ENCODE assay signal across 9 cellular contexts in the genomic region with DNA sequence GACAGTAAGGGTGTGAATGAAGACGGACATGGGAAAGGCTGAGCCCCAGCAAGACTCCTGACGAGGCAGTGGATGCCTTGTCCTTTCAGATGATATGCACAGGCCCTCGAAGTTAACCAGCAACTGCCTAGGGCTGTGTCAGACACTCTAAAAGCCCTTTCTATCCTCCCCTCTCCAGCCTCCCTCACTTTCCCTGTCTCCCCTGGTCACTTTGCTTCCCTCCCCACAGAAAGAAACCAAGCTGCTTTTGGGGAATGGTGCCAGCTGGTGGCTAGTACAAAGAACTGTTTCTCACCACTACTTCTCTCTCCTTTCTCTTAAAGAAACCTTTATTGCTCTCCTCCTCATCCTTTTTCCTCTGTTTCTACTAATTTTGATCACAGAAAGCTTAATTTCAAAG. TPM values are rescaled to one million over a fixed set of nuclear protein-coding genes. Genes with fewer than 3 reads are reported as not detected.
DNase-seq lines count a peak whose midpoint lies in the region; ATAC-seq, FAIRE-seq and TF ChIP-seq lines count a peak whose summit lies in the region.
"Had no signal": no experiment of that assay in that cellular context is flagged by ENCODE, and none has a peak within 500 bp of the region (broad histone marks: within the 10 kb centered on the region; RNA-seq: fewer than 3 reads in every experiment).

No MANE protein-coding gene starts in this region.

- peaks cover 24% of the 10 kb centered on the region for H3K36me3 Mint-ChIP-seq in neural crest cell (ENCODE audit: low read depth)
- H3K36me3 Mint-ChIP-seq in natural killer cell: no peaks in the 10 kb centered on the region
- H3K36me3 Mint-ChIP-seq in natural killer cell treated with Interleukin-12 subunit alpha and Interleukin-12 subunit beta and Interleukin-15 and Interleukin-18, amount 100 ng/mL, for 72 hours: no peaks in the 10 kb centered on the region

- no peaks in the 10 kb centered on the region for H3K27me3 Mint-ChIP-seq in neural crest cell (ENCODE audit: low read depth)
- H3K27me3 Mint-ChIP-seq in natural killer cell (ENCODE audit: low read depth in 2 of 2): peaks cover 3 to 7% of the 10 kb centered on the region in 2 donors
- peaks cover 7 to 8% of the 10 kb centered on the region in 2 donors for H3K27me3 Mint-ChIP-seq in natural killer cell treated with Interleukin-12 subunit alpha and Interleukin-12 subunit beta and Interleukin-15 and Interleukin-18, amount 100 ng/mL, for 72 hours

- CTCF ChIA-PET in endothelial cell of umbilical vein (lab: Charles Lee): interaction anchor here (0.7 to 2.2 kb wide), 18 partner anchors 10 to 306 kb away, joined by 3 to 10 read pairs (median 5); partner anchors contain the start of gene LHFPL2

- H3K4me1 Mint-ChIP-seq in neural crest cell (peaks cover 35% of the 10 kb centered on the region), natural killer cell (no peaks in the 10 kb centered on the region)
- no peaks in the 10 kb centered on the region for H3K4me1 Mint-ChIP-seq in natural killer cell treated with Interleukin-12 subunit alpha and Interleukin-12 subunit beta and Interleukin-15 and Interleukin-18, amount 100 ng/mL, for 72 hours (ENCODE audit: low read depth in 2 of 2)

- no peak overlapping the region for H3K9ac ChIP-seq in OCI-LY1 (ENCODE audit: low read length)
- H3K9ac ChIP-seq in endothelial cell of umbilical vein (replicated peaks; ENCODE audit: extremely low read depth, insufficient read depth, low read length): no peak overlapping the region

- H3K27ac ChIP-seq in OCI-LY1 (ENCODE audit: low read depth, low read length, poor library complexity, severe bottlenecking): no peak overlapping the region
- H3K27ac ChIP-seq in endothelial cell of umbilical vein (ENCODE audit: insufficient read depth, low read depth, low read length): no peak overlapping the region

- no peaks in the 10 kb centered on the region for H3K9me3 Mint-ChIP-seq in neural crest cell
- no peaks in the 10 kb centered on the region for H3K9me3 Mint-ChIP-seq in natural killer cell
- no peaks in the 10 kb centered on the region for H3K9me3 Mint-ChIP-seq in natural killer cell treated with Interleukin-12 subunit alpha and Interleukin-12 subunit beta and Interleukin-15 and Interleukin-18, amount 100 ng/mL, for 72 hours

- peaks cover 95% of the 10 kb centered on the region for H3K36me3 ChIP-seq in OCI-LY1 (ENCODE audit: insufficient read depth, low read length)
- H3K36me3 ChIP-seq in endothelial cell of umbilical vein (ENCODE audit: control insufficient read depth in 2 of 2, extremely low read depth in 1 of 2, insufficient read depth in 2 of 2, low read length in 2 of 2): peaks cover 2 to 31% of the 10 kb centered on the region in 2 experiments

- H3K4me3 ChIP-seq in OCI-LY1 (ENCODE audit: low read depth, low read length, poor library complexity, severe bottlenecking) (no peak overlapping the region), endothelial cell of umbilical vein (replicated peaks in 1 of 3; ENCODE audit: insufficient read depth in 1 of 3, low read depth in 1 of 3, low read length in 3 of 3) (no peak overlapping the region)

- H3F3A ChIP-seq in OCI-LY1 (ENCODE audit: insufficient read depth, low read length): no peaks in the 10 kb centered on the region

- intact Hi-C loops in endothelial cell of umbilical vein (cut with micrococcal nuclease) (loop anchor here (1.0 kb wide), 1 partner anchor 90 kb away; no protein-coding TSS in a partner anchor), natural killer cell (cut with micrococcal nuclease) (no loop called here)

- TF ChIP-seq POLR2A in endothelial cell of umbilical vein (IDR thresholded peaks at IDR 0.05; ENCODE audit: low read depth, low read length): no peak

- H3K79me2 ChIP-seq in OCI-LY1 (ENCODE audit: insufficient read depth, low read length) (no peaks in the 10 kb centered on the region; the same call in 1 of the 2 replicates), endothelial cell of umbilical vein (ENCODE audit: control insufficient read depth, insufficient read depth, low read length) (no peaks in the 10 kb centered on the region)

- no peak overlapping the region for H3K4me2 ChIP-seq in OCI-LY1 (ENCODE audit: low read length)
- no peak overlapping the region for H3K4me2 ChIP-seq in endothelial cell of umbilical vein (ENCODE audit: insufficient read depth, low read length)

- DNase-seq in EH (ENCODE audit: low read depth): peak; percentile 48
- peak; percentile 44 for DNase-seq in endothelial cell of umbilical vein (ENCODE audit: low read depth, low spot score)
- DNase-seq in neural crest cell (ENCODE audit: low read depth, low spot score): no peak
- no peak for DNase-seq in COLO829 (ENCODE audit: low spot score)
- no peak for DNase-seq in natural killer cell
- no peak for DNase-seq in natural killer cell treated with Interleukin-12 subunit alpha and Interleukin-12 subunit beta and Interleukin-15 and Interleukin-18, amount 100 ng/mL, for 72 hours (ENCODE audit: low spot score)

- no peaks in the 10 kb centered on the region for H3K9me2 ChIP-seq in OCI-LY1 (ENCODE audit: low read depth, low read length)

- no TSS peak for BruUV-seq in endothelial cell of umbilical vein (replicated peaks; lab: Mats Ljungman, UMichigan)

- H3K9me3 ChIP-seq in OCI-LY1 (ENCODE audit: low read length) (no peaks in the 10 kb centered on the region), endothelial cell of umbilical vein (replicated peaks; ENCODE audit: control insufficient read depth, insufficient read depth, low read length) (no peaks in the 10 kb centered on the region)

- dilution Hi-C loops in endothelial cell of umbilical vein (cut with MboI; ENCODE audit: extremely low pct_ligation_motif_present, low sequenced_read_pairs): no loop called here

- no peak for FAIRE-seq in endothelial cell of umbilical vein (lab: Jason Lieb, UNC)
- FAIRE-seq: GM12892 had no signal

- H3K27ac Mint-ChIP-seq in neural crest cell (ENCODE audit: unreplicated experiment) (no peak overlapping the region), natural killer cell (no peak overlapping the region)
- no peak overlapping the region for H3K27ac Mint-ChIP-seq in natural killer cell treated with Interleukin-12 subunit alpha and Interleukin-12 subunit beta and Interleukin-15 and Interleukin-18, amount 100 ng/mL, for 72 hours

- H3K9me1 ChIP-seq in endothelial cell of umbilical vein (replicated peaks; ENCODE audit: control insufficient read depth, extremely low read depth, insufficient read depth, low read length): no peaks in the 10 kb centered on the region

- H3K4me3 Mint-ChIP-seq in neural crest cell (no peak overlapping the region), natural killer cell (no peak overlapping the region)
- no peak overlapping the region for H3K4me3 Mint-ChIP-seq in natural killer cell treated with Interleukin-12 subunit alpha and Interleukin-12 subunit beta and Interleukin-15 and Interleukin-18, amount 100 ng/mL, for 72 hours

- H3K4me1 ChIP-seq in OCI-LY1 (ENCODE audit: insufficient read depth, low read length, severe bottlenecking) (no peaks in the 10 kb centered on the region), endothelial cell of umbilical vein (ENCODE audit: control insufficient read depth, extremely low read depth, insufficient read depth, low read length) (no peaks in the 10 kb centered on the region)

- no peaks in the 10 kb centered on the region for H4K20me1 ChIP-seq in OCI-LY1 (ENCODE audit: insufficient read depth, low read length)
- H4K20me1 ChIP-seq in endothelial cell of umbilical vein (replicated peaks; ENCODE audit: control insufficient read depth, extremely low read depth, insufficient read depth, low read length): no peaks in the 10 kb centered on the region

- H2AFZ ChIP-seq in OCI-LY1 (ENCODE audit: low read length) (no peak overlapping the region), endothelial cell of umbilical vein (ENCODE audit: low read depth, low read length) (no peak overlapping the region)

- ATAC-seq in GM21529 (IDR thresholded peaks at IDR 0.05; ENCODE audit: unreplicated experiment): no peak
- no peak for ATAC-seq in natural killer cell
- no peak for ATAC-seq in natural killer cell treated with Interleukin-12 subunit alpha and Interleukin-12 subunit beta and Interleukin-15 and Interleukin-18, amount 100 ng/mL, for 72 hours

- H3K27me3 ChIP-seq in OCI-LY1 (ENCODE audit: insufficient read depth, low read length) (no peaks in the 10 kb centered on the region), endothelial cell of umbilical vein (ENCODE audit: control insufficient read depth in 2 of 2, insufficient read depth in 2 of 2, low read length in 2 of 2) (no peaks in the 10 kb centered on the region)

- TF ChIP-seq CTCF in OCI-LY1 (IDR thresholded peaks at IDR 0.05; ENCODE audit: low read length): peak; percentile 43
- TF ChIP-seq CTCF in endothelial cell of umbilical vein (IDR thresholded peaks at IDR 0.05; ENCODE audit: extremely low read depth in 1 of 2, insufficient read depth in 1 of 2, low read depth in 1 of 2, low read length in 2 of 2): peak; percentile 27 to 54
- TF ChIP-seq CTCF in neural crest cell (conservative IDR thresholded peaks at IDR 0.05): peak; percentile 36
- no peak for TF ChIP-seq CTCF in natural killer cell (IDR thresholded peaks at IDR 0.05)

- POLR2A ChIA-PET in endothelial cell of umbilical vein (lab: Charles Lee): no interaction called here

TF ChIP-seq in endothelial cell of umbilical vein, 7 proteins besides CTCF, POLR2A, EP300 and RAD21 (continues in another document):
- TF ChIP-seq MAX (IDR thresholded peaks at IDR 0.05; ENCODE audit: insufficient read depth, insufficient read length): no peak
- TF ChIP-seq POLR2AphosphoS5 (IDR thresholded peaks at IDR 0.05; ENCODE audit: insufficient read depth, low read depth, low read length): no peak
- TF ChIP-seq FOS (IDR thresholded peaks at IDR 0.05; ENCODE audit: borderline replicate concordance, insufficient read depth, low read length): no peak
- TF ChIP-seq EZH2 (IDR thresholded peaks at IDR 0.05; ENCODE audit: borderline replicate concordance, low read depth, low read length, severe bottlenecking): no peak

RNA-seq across cellular contexts. Expression of gene LHFPL2, which starts 21.4 kb away (rescaled TPM):
- total RNA-seq in endothelial cell of umbilical vein (26.8 and 36.3 TPM in 2 replicates), neural crest cell (14.4 and 15.0 TPM in 2 replicates), natural killer cell (1 to 10 TPM in 1 of 3 donors, under 1 TPM in 2; 0.85 to 1.9 (median 1.00) TPM)
- polyA plus RNA-seq in endothelial cell of umbilical vein: 9.3 and 9.6 TPM in 2 replicates
- 8.1 and 9.5 TPM in 2 replicates for polyA plus RNA-seq in endothelial cell of umbilical vein (2011; cell fraction: cytosol; rRNA removed)
- polyA plus RNA-seq in endothelial cell of umbilical vein (2011; cell fraction: nucleus; rRNA removed): 19.9 and 20.5 TPM in 2 replicates
- polyA plus RNA-seq in endothelial cell of umbilical vein (2012): 34.9 and 35.2 TPM in 2 replicates
- polyA minus RNA-seq in endothelial cell of umbilical vein: 29.7 and 34.7 TPM in 2 replicates
- 2.4 TPM for polyA minus RNA-seq in endothelial cell of umbilical vein (2011; cell fraction: cytosol; rRNA and poly(A)+ RNA removed)
- 46.8 and 57.6 TPM in 2 replicates for polyA minus RNA-seq in endothelial cell of umbilical vein (2011; cell fraction: nucleus; rRNA and poly(A)+ RNA removed)
- 1 to 10 TPM in 1 of 2 donors, under 1 TPM in 1; 0.45 to 1.8 TPM for total RNA-seq in natural killer cell treated with Interleukin-12 subunit alpha and Interleukin-12 subunit beta and Interleukin-15 and Interleukin-18, amount 100 ng/mL, for 72 hours

Comparison
In these comparisons a context has a peak if more than half of its experiments do, and no peak if none do; other contexts are left out.
1. DNase-seq: peak in EH (single experiment) and endothelial cell of umbilical vein (single experiment); none in neural crest cell (single experiment), COLO829 (single experiment), natural killer cell (single experiment) and natural killer cell treated with Interleukin-12 subunit alpha and Interleukin-12 subunit beta and Interleukin-15 and Interleukin-18, amount 100 ng/mL, for 72 hours (single experiment).